Comparison of ENCODE assay signal across 4 cellular contexts in the genomic region with DNA sequence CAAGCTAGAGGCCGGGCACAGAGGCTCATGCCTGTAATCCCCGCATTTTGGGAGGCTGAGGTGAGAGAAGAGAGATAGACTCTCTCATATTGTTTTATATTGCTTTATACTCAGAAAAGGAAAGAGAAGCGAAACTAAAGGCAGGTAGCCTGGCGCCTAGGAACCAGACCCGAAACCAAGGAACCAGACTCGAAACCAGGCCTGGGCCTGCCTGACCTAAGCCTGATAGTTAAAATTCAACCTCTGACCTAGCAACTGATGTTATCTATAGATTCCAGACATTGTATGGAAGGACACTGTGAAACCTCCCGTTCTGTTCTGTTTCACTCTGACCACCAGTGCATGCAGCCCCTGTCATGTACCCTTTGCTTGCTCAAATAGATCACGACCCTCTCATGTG. TPM values are rescaled to one million over a fixed set of nuclear protein-coding genes. Genes with fewer than 3 reads are reported as not detected.
"Had no signal": no experiment of that assay in that cellular context is flagged by ENCODE, and none has a peak within 500 bp of the region (broad histone marks: within the 10 kb centered on the region; RNA-seq: fewer than 3 reads in every experiment).

No MANE protein-coding gene starts in this region.

RNA-seq across cellular contexts. Expression of a gene that starts 37.0 kb away (rescaled TPM):
- total RNA-seq: LHCN-M2, MCF 10A, PC-3, SJSA1 had no signal
